38 cellular contexts compared by ENCODE assay signal in the genomic region with DNA sequence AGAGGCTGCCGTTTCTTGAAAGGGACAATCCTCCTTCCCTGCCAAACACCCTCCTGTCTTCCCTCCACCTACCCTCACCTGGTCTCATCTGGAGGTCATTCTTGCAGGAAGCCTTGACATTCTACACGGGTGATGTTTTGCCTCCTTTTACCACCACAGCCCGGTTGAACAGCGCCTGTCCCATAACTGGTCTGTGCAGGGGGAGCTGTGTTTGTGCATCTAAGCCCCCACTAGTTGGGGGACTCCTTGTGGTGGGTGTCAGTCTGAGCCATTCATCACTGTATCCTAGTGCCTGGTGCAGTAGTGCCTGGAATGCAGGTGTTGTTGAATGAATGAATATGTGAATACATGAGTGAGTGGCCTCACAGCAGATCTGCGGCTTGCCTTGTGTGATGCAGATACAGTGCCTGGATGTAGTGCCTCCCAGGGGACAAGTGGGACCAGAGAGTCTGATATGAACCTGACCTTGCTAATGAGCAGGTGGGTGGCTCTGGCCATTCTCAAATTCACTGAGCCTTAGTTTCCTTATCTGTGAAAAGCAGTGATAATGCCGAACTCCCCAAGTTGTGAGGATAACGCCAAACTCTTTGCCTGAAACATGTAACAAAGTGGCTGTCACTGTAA.
"Had no signal": no experiment of that assay in that cellular context is flagged by ENCODE, and none has a peak within 500 bp of the region (broad histone marks: within the 10 kb centered on the region; RNA-seq: fewer than 3 reads in every experiment).

No MANE protein-coding gene starts in this region.

- H3K4me1 ChIP-seq: adrenal gland, colonic mucosa, prostate gland, vagina had no signal

- H3K36me3 Mint-ChIP-seq: brain, type B pancreatic cell had no signal

- H3K27me3 Mint-ChIP-seq: activated CD4-positive, alpha-beta memory T cell treated with anti-CD3 and anti-CD28 coated beads for 36 hours; activated CD4-positive, alpha-beta T cell treated with anti-CD3 and anti-CD28 coated beads, Interleukin-2, amount 10 ng/mL, durations not matched to agents 24 days and 14 days; activated naive CD8-positive, alpha-beta T cell treated with anti-CD3 and anti-CD28 coated beads for 36 hours; stimulated activated memory B cell treated with anti-CD40 and anti-IgM and Interleukin-4, amounts not matched to agents 10 μg/mL and 1 μg/mL and 100 μg/mL, for 72 hours; stimulated activated naive CD8-positive, alpha-beta T cell treated with anti-CD3 and anti-CD28 coated beads, Interleukin-15, amount 100 ng/mL, for 72 hours had no signal

- ATAC-seq: stimulated activated memory B cell treated with anti-CD40 and anti-IgM and Interleukin-4, amounts not matched to agents 10 μg/mL and 1 μg/mL and 100 μg/mL, for 72 hours; stimulated activated naive CD8-positive, alpha-beta T cell treated with anti-CD3 and anti-CD28 coated beads, Interleukin-15, amount 100 ng/mL, for 72 hours; T-helper 17 cell had no signal

- H3K9me3 ChIP-seq: adrenal gland, colonic mucosa, left ventricle myocardium inferior, ovary, prostate gland, sigmoid colon, vagina had no signal

- H3K36me3 ChIP-seq: adrenal gland, cardiac muscle cell, colonic mucosa, left ventricle myocardium inferior, ovary, prostate gland, sigmoid colon, vagina, WERI-Rb-1 had no signal

- H3K4me1 Mint-ChIP-seq: activated CD4-positive, alpha-beta T cell treated with anti-CD3 and anti-CD28 coated beads, Interleukin-2, amount 10 ng/mL, durations not matched to agents 24 days and 14 days; activated naive CD8-positive, alpha-beta T cell treated with anti-CD3 and anti-CD28 coated beads for 36 hours; brain; nephron progenitor cell; stimulated activated memory B cell treated with anti-CD40 and anti-IgM and Interleukin-4, amounts not matched to agents 10 μg/mL and 1 μg/mL and 100 μg/mL, for 72 hours; stimulated activated naive CD8-positive, alpha-beta T cell treated with anti-CD3 and anti-CD28 coated beads, Interleukin-15, amount 100 ng/mL, for 72 hours; T-helper 17 cell had no signal

- H3K27ac Mint-ChIP-seq: activated CD4-positive, alpha-beta memory T cell treated with anti-CD3 and anti-CD28 coated beads for 36 hours; activated CD4-positive, alpha-beta T cell treated with anti-CD3 and anti-CD28 coated beads, Interleukin-2, amount 10 ng/mL, durations not matched to agents 24 days and 14 days; activated naive CD4-positive, alpha-beta T cell treated with anti-CD3 and anti-CD28 coated beads for 36 hours; activated naive CD8-positive, alpha-beta T cell treated with anti-CD3 and anti-CD28 coated beads for 36 hours; activated T-helper 1 cell treated with anti-CD3 and anti-CD28 coated beads, Interleukin-12 subunit alpha, Interleukin-12 subunit beta, Interleukin-2, Interleukin-4 antibody, amounts not matched to agents 30 ng/mL and 10 ng/mL and 1 ng/mL, durations not matched to agents 14 hours and 24 hours and 36 hours; brain; nephron progenitor cell; stimulated activated memory B cell treated with anti-CD40 and anti-IgM and Interleukin-4, amounts not matched to agents 10 μg/mL and 1 μg/mL and 100 μg/mL, for 72 hours; stimulated activated naive CD8-positive, alpha-beta T cell treated with anti-CD3 and anti-CD28 coated beads, Interleukin-15, amount 100 ng/mL, for 72 hours; T-helper 17 cell; type B pancreatic cell had no signal

- H3K4me3 ChIP-seq: adrenal gland, cardiac muscle cell, colonic mucosa, left ventricle myocardium inferior, lung, ovary, prostate gland, sigmoid colon, vagina had no signal

- H3K27me3 ChIP-seq: adrenal gland, colonic mucosa, ovary, sigmoid colon, vagina had no signal

- DNase-seq: activated CD4-positive, alpha-beta memory T cell treated with anti-CD3 and anti-CD28 coated beads for 36 hours; activated CD4-positive, alpha-beta T cell treated with anti-CD3 and anti-CD28 coated beads, Interleukin-2, amount 10 ng/mL, durations not matched to agents 24 days and 14 days; activated CD4-positive, CD25-positive, alpha-beta regulatory T cell treated with anti-CD3 and anti-CD28 coated beads, Interleukin-2, amount 50 U/mL, for 72 hours; activated CD8-positive, alpha-beta memory T cell treated with anti-CD3 and anti-CD28 coated beads, Interleukin-2, amount 50 U/mL, for 4 hours; activated effector memory CD4-positive, alpha-beta T cell treated with anti-CD3 and anti-CD28 coated beads, Interleukin-2, amount 50 U/mL, for 16 hours; activated naive CD4-positive, alpha-beta T cell treated with anti-CD3 and anti-CD28 coated beads for 36 hours; activated naive CD8-positive, alpha-beta T cell treated with anti-CD3 and anti-CD28 coated beads for 36 hours; activated T-cell treated with anti-CD3 and anti-CD28 coated beads, Interleukin-2, amount 50 U/mL, for 1 hour; adrenal gland; aorta; cerebellar nuclear complex; colonic mucosa; effector memory CD4-positive, alpha-beta T cell; erythroblast; head of caudate nucleus; hypothalamus; left ventricle myocardium inferior; nephron progenitor cell; ovary; retina; sigmoid colon; small intestine; stimulated activated CD4-positive, alpha-beta T cell treated with anti-CD3 and anti-CD28 coated beads, Interleukin-1b, Interleukin-23, amount 100 ng/mL, for 48 hours; stimulated activated CD4-positive, alpha-beta T cell treated with anti-CD3 and anti-CD28 coated beads, Interleukin-4, amount 100 ng/mL, for 4 hours; stimulated activated CD8-positive, alpha-beta memory T cell treated with anti-CD3 and anti-CD28 coated beads, Interleukin-4, amount 100 ng/mL, for 48 hours; stimulated activated naive CD8-positive, alpha-beta T cell treated with anti-CD3 and anti-CD28 coated beads, Interleukin-15, amount 100 ng/mL, for 72 hours; substantia nigra; T-helper 17 cell; T1000 had no signal

- H3K4me3 Mint-ChIP-seq: activated CD4-positive, alpha-beta memory T cell treated with anti-CD3 and anti-CD28 coated beads for 36 hours; activated CD4-positive, alpha-beta T cell treated with anti-CD3 and anti-CD28 coated beads, Interleukin-2, amount 10 ng/mL, durations not matched to agents 24 days and 14 days; activated naive CD4-positive, alpha-beta T cell treated with anti-CD3 and anti-CD28 coated beads for 36 hours; activated naive CD8-positive, alpha-beta T cell treated with anti-CD3 and anti-CD28 coated beads for 36 hours; activated T-helper 1 cell treated with anti-CD3 and anti-CD28 coated beads, Interleukin-12 subunit alpha, Interleukin-12 subunit beta, Interleukin-2, Interleukin-4 antibody, amounts not matched to agents 30 ng/mL and 10 ng/mL and 1 ng/mL, durations not matched to agents 14 hours and 24 hours and 36 hours; brain; nephron progenitor cell; stimulated activated memory B cell treated with anti-CD40 and anti-IgM and Interleukin-4, amounts not matched to agents 10 μg/mL and 1 μg/mL and 100 μg/mL, for 72 hours; stimulated activated naive CD8-positive, alpha-beta T cell treated with anti-CD3 and anti-CD28 coated beads, Interleukin-15, amount 100 ng/mL, for 72 hours; T-helper 17 cell; type B pancreatic cell had no signal

- H3K9me3 Mint-ChIP-seq: activated CD4-positive, alpha-beta memory T cell treated with anti-CD3 and anti-CD28 coated beads for 36 hours; activated CD4-positive, alpha-beta T cell treated with anti-CD3 and anti-CD28 coated beads, Interleukin-2, amount 10 ng/mL, durations not matched to agents 24 days and 14 days; activated naive CD4-positive, alpha-beta T cell treated with anti-CD3 and anti-CD28 coated beads for 36 hours; activated naive CD8-positive, alpha-beta T cell treated with anti-CD3 and anti-CD28 coated beads for 36 hours; activated T-helper 1 cell treated with anti-CD3 and anti-CD28 coated beads, Interleukin-12 subunit alpha, Interleukin-12 subunit beta, Interleukin-2, Interleukin-4 antibody, amounts not matched to agents 30 ng/mL and 10 ng/mL and 1 ng/mL, durations not matched to agents 14 hours and 24 hours and 36 hours; brain; nephron progenitor cell; stimulated activated memory B cell treated with anti-CD40 and anti-IgM and Interleukin-4, amounts not matched to agents 10 μg/mL and 1 μg/mL and 100 μg/mL, for 72 hours; stimulated activated naive CD8-positive, alpha-beta T cell treated with anti-CD3 and anti-CD28 coated beads, Interleukin-15, amount 100 ng/mL, for 72 hours; type B pancreatic cell had no signal

- H3K27ac ChIP-seq: adrenal gland, cardiac muscle cell, colonic mucosa, left ventricle myocardium inferior, ovary, prostate gland, sigmoid colon, vagina, WERI-Rb-1 had no signal
